In genomic region chr6:106629859-106630163, GRCh38 we compare ENCODE assay signal across 8 cellular contexts. TPM values are rescaled to one million over a fixed set of nuclear protein-coding genes. Genes with fewer than 3 reads are reported as not detected.
DNase-seq lines count a peak whose midpoint lies in the region; FAIRE-seq and TF ChIP-seq lines count a peak whose summit lies in the region.

No MANE protein-coding gene starts in this region.

- FAIRE-seq in frontal cortex (lab: Jason Lieb, UNC) = no peak

- H3K4me3 Mint-ChIP-seq in IgD-negative memory B cell (peak overlapping the region; percentile 94 to 99 (median 97)), nephron progenitor cell (peak overlapping the region; percentile 94)

- H3K27ac ChIP-seq in C4-2B (peak overlapping the region; percentile 84), coronary artery (peak overlapping the region; percentile 53 to 80)

- peaks cover 25 to 51% (median 40%) of the 10 kb centered on the region in 3 donors for H3K4me1 Mint-ChIP-seq in IgD-negative memory B cell
- peaks cover 48% of the 10 kb centered on the region for H3K4me1 Mint-ChIP-seq in nephron progenitor cell

- TF ChIP-seq CTCF in C4-2B (conservative IDR thresholded peaks at IDR 0.05) (no peak), coronary artery (IDR thresholded peaks at IDR 0.05) (no peak), nephron progenitor cell (IDR thresholded peaks at IDR 0.05) (no peak), GM10266 (IDR thresholded peaks at IDR 0.05; ENCODE audit: control insufficient read depth, insufficient read depth, low read depth, missing control alignments) (no peak)

- H3K27me3 Mint-ChIP-seq in IgD-negative memory B cell = no peaks in the 10 kb centered on the region
- H3K27me3 Mint-ChIP-seq in nephron progenitor cell (ENCODE audit: low read depth, poor library complexity) = no peaks in the 10 kb centered on the region

- DNase-seq in coronary artery (ENCODE audit: low spot score) (no peak), nephron progenitor cell (no peak), cortex of kidney (lab: John Stamatoyannopoulos, UW) (no peak), GM10266 (ENCODE audit: extremely low spot score) (no peak), frontal cortex (ENCODE audit: low spot score in 2 of 2) (no peak), NCI-H2196 (lab: John Stamatoyannopoulos, UW; ENCODE audit: unreplicated experiment) (no peak)

- H3K36me3 Mint-ChIP-seq in IgD-negative memory B cell (no peaks in the 10 kb centered on the region), nephron progenitor cell (ENCODE audit: low read depth) (peaks cover 21% of the 10 kb centered on the region)

- H3K9me3 Mint-ChIP-seq in IgD-negative memory B cell (peaks cover 0 to 4% (median 2%) of the 10 kb centered on the region in 3 donors), nephron progenitor cell (peaks cover 4% of the 10 kb centered on the region)

- H3K27ac Mint-ChIP-seq in IgD-negative memory B cell = peak overlapping the region; percentile 98 to 99 (median 99)
- peak overlapping the region; percentile 99 for H3K27ac Mint-ChIP-seq in nephron progenitor cell

- H3K4me3 ChIP-seq in coronary artery = peak overlapping the region; percentile 99

RNA-seq across cellular contexts. Expression of gene QRSL1, which starts 0.4 kb away (rescaled TPM):
- polyA plus RNA-seq in IgD-negative memory B cell = 78.5 TPM
- total RNA-seq in frontal cortex = 17.5 TPM

RNA-seq across cellular contexts. Expression of gene RTN4IP1, which starts 0.5 kb away (rescaled TPM):
- polyA plus RNA-seq in IgD-negative memory B cell = 14.2 TPM
- 11.4 TPM for total RNA-seq in frontal cortex
